Comparison of ENCODE assay signal across 23 cellular contexts in genomic region chr1:152880316-152880715, GRCh38. TPM values are rescaled to one million over a fixed set of nuclear protein-coding genes. Genes with fewer than 3 reads are reported as not detected.
DNase-seq lines count a peak whose midpoint lies in the region; ATAC-seq, FAIRE-seq and TF ChIP-seq lines count a peak whose summit lies in the region.
"Had no signal": no experiment of that assay in that cellular context is flagged by ENCODE, and none has a peak within 500 bp of the region (broad histone marks: within the 10 kb centered on the region; RNA-seq: fewer than 3 reads in every experiment).

No MANE protein-coding gene starts in this region.

- H3K79me2 ChIP-seq in astrocyte (ENCODE audit: insufficient read depth, low read length): no peaks in the 10 kb centered on the region

- peaks cover 7% of the 10 kb centered on the region for H3K4me1 Mint-ChIP-seq in astrocyte (ENCODE audit: low read depth, unreplicated experiment)
- H3K4me1 Mint-ChIP-seq in activated naive CD4-positive, alpha-beta T cell treated with anti-CD3 and anti-CD28 coated beads for 36 hours (ENCODE audit: low read depth): no peaks in the 10 kb centered on the region

- H3K36me3 ChIP-seq in astrocyte (ENCODE audit: insufficient read depth, low read length) (no peaks in the 10 kb centered on the region), suprapubic skin (no peaks in the 10 kb centered on the region)

- peaks cover 2% of the 10 kb centered on the region for H3K27me3 Mint-ChIP-seq in astrocyte (ENCODE audit: low read depth, unreplicated experiment)
- H3K27me3 Mint-ChIP-seq in activated naive CD4-positive, alpha-beta T cell treated with anti-CD3 and anti-CD28 coated beads for 36 hours (ENCODE audit: low read depth): peaks cover 11% of the 10 kb centered on the region
- H3K27me3 Mint-ChIP-seq: CD4-positive, CD25-positive, alpha-beta regulatory T cell had no signal

- peaks cover 2% of the 10 kb centered on the region for H3K9me3 Mint-ChIP-seq in astrocyte (ENCODE audit: unreplicated experiment)
- H3K9me3 Mint-ChIP-seq in activated naive CD4-positive, alpha-beta T cell treated with anti-CD3 and anti-CD28 coated beads for 36 hours: no peaks in the 10 kb centered on the region

- TF ChIP-seq CTCF in astrocyte (IDR thresholded peaks at IDR 0.05; ENCODE audit: insufficient read depth, low read depth, low read length): no peak
- TF ChIP-seq CTCF in suprapubic skin (IDR thresholded peaks at IDR 0.05): no peak

- no peaks in the 10 kb centered on the region for H3K4me1 ChIP-seq in astrocyte (ENCODE audit: insufficient read depth, low read length)
- H3K4me1 ChIP-seq in suprapubic skin: peaks cover 6% of the 10 kb centered on the region

- no peak for FAIRE-seq in astrocyte (lab: Jason Lieb, UNC)
- FAIRE-seq: GM19239 had no signal

- H3K4me2 ChIP-seq in astrocyte (ENCODE audit: low read length): no peak overlapping the region
- H3K4me2 ChIP-seq: PC-9 had no signal

- 74% methylated on average over 4 of the region's 4 CpGs for WGBS in suprapubic skin

- no peaks in the 10 kb centered on the region for H4K20me1 ChIP-seq in astrocyte (ENCODE audit: insufficient read depth, low read length)

- H3K27ac Mint-ChIP-seq in astrocyte (ENCODE audit: unreplicated experiment): peak overlapping the region; percentile 35
- H3K27ac Mint-ChIP-seq in activated naive CD4-positive, alpha-beta T cell treated with anti-CD3 and anti-CD28 coated beads for 36 hours: no peak overlapping the region
- H3K27ac Mint-ChIP-seq: CD4-positive, CD25-positive, alpha-beta regulatory T cell had no signal

- H3K27me3 ChIP-seq in astrocyte (ENCODE audit: insufficient read depth, low read length) (no peaks in the 10 kb centered on the region), suprapubic skin (no peaks in the 10 kb centered on the region)

- H3K36me3 Mint-ChIP-seq in astrocyte (ENCODE audit: low read depth, unreplicated experiment): no peaks in the 10 kb centered on the region
- H3K36me3 Mint-ChIP-seq in activated naive CD4-positive, alpha-beta T cell treated with anti-CD3 and anti-CD28 coated beads for 36 hours (ENCODE audit: low read depth): no peaks in the 10 kb centered on the region
- H3K36me3 Mint-ChIP-seq: CD4-positive, CD25-positive, alpha-beta regulatory T cell had no signal

- CTCF ChIA-PET in activated naive CD4-positive, alpha-beta T cell treated with anti-CD3 and anti-CD28 coated beads for 36 hours (lab: Charles Lee): no interaction called here

- intact Hi-C loops in activated naive CD4-positive, alpha-beta T cell treated with anti-CD3 and anti-CD28 coated beads for 36 hours (cut with micrococcal nuclease): no loop called here

- peak; percentile 85 for ATAC-seq in esophagus mucosa
- ATAC-seq in GM19324 (IDR thresholded peaks at IDR 0.05; ENCODE audit: low FRiP score, unreplicated experiment): no peak
- no peak for ATAC-seq in HG03175 (IDR thresholded peaks at IDR 0.05; ENCODE audit: unreplicated experiment)
- ATAC-seq: SK-N-SH treated with all-trans-retinoic acid at 6 μM for 48 hours had no signal

- no peaks in the 10 kb centered on the region for H3K9me3 ChIP-seq in astrocyte (ENCODE audit: insufficient read depth, low read depth, low read length)
- H3K9me3 ChIP-seq in suprapubic skin: no peaks in the 10 kb centered on the region

- no peak overlapping the region for H2AFZ ChIP-seq in astrocyte (ENCODE audit: low read depth, low read length)
- H2AFZ ChIP-seq: PC-9 had no signal

- TF ChIP-seq EP300 in suprapubic skin (IDR thresholded peaks at IDR 0.05): no peak

- H3K4me3 Mint-ChIP-seq in astrocyte (ENCODE audit: unreplicated experiment): no peak overlapping the region
- H3K4me3 Mint-ChIP-seq in activated naive CD4-positive, alpha-beta T cell treated with anti-CD3 and anti-CD28 coated beads for 36 hours: no peak overlapping the region

- H3K9ac ChIP-seq in astrocyte (ENCODE audit: low read length): no peak overlapping the region

- DNase-seq in HPDE6-E6E7 (ENCODE audit: extremely low spot score): peak; percentile 38
- DNase-seq in astrocyte (ENCODE audit: low read depth): no peak
- DNase-seq in suprapubic skin (ENCODE audit: low spot score in 2 of 2): no peak
- no peak for DNase-seq in DMS114 treated with DMSO at 0.1 percent for 48 hours (lab: John Stamatoyannopoulos, UW; ENCODE audit: unreplicated experiment)
- no peak for DNase-seq in activated naive CD4-positive, alpha-beta T cell treated with anti-CD3 and anti-CD28 coated beads for 36 hours
- DNase-seq: CD4-positive, CD25-positive, alpha-beta regulatory T cell; DMS79; KG1; NCI-H1105; NCI-H146; NCI-H2029; NCI-H226; NCI-H510A treated with DMSO at 0.1 percent for 48 hours; NCI-H748 treated with DMSO at 0.1 percent for 48 hours; PC-9 had no signal

- H3K4me3 ChIP-seq in astrocyte (ENCODE audit: insufficient read depth, low read depth, low read length) (no peak overlapping the region), suprapubic skin (no peak overlapping the region)
- H3K4me3 ChIP-seq: PC-9 had no signal

- H3K27ac ChIP-seq in astrocyte (ENCODE audit: low read depth, low read length) (no peak overlapping the region), suprapubic skin (peak overlapping the region; percentile 33)
- H3K27ac ChIP-seq: HL-60, PC-9 had no signal

- TF ChIP-seq POLR2A in suprapubic skin (IDR thresholded peaks at IDR 0.05): no peak

RNA-seq across cellular contexts. Expression of gene SMCP, which starts 2.2 kb away (rescaled TPM):
- total RNA-seq in astrocyte: not detected in 2 replicates
- total RNA-seq in esophagus mucosa: not detected
- not detected for total RNA-seq in suprapubic skin
- total RNA-seq in activated naive CD4-positive, alpha-beta T cell treated with anti-CD3 and anti-CD28 coated beads for 36 hours: not detected
- total RNA-seq: CD4-positive, CD25-positive, alpha-beta regulatory T cell; H4; HT1080; PC-9 had no signal

RNA-seq across cellular contexts. Expression of gene LCE7A, which starts 20.5 kb away (rescaled TPM):
- total RNA-seq in astrocyte (not detected in 2 replicates), esophagus mucosa (not detected), suprapubic skin (not detected)
- total RNA-seq in activated naive CD4-positive, alpha-beta T cell treated with anti-CD3 and anti-CD28 coated beads for 36 hours: not detected
- total RNA-seq: CD4-positive, CD25-positive, alpha-beta regulatory T cell; H4; HT1080; PC-9 had no signal

RNA-seq across cellular contexts. Expression of gene IVL, which starts 28.0 kb away (rescaled TPM):
- total RNA-seq in astrocyte: 0.16 TPM in 1 of 2 replicates, not detected in the other
- total RNA-seq in esophagus mucosa: 145 TPM
- 100 to 1,000 TPM in 3 of 4 donors, 10 to 100 TPM in 1; 50.2 to 213 (median 138) TPM for total RNA-seq in suprapubic skin
- not detected for total RNA-seq in activated naive CD4-positive, alpha-beta T cell treated with anti-CD3 and anti-CD28 coated beads for 36 hours
- total RNA-seq: CD4-positive, CD25-positive, alpha-beta regulatory T cell; H4; PC-9 had no signal

RNA-seq across cellular contexts. Expression of gene LCE6A, which starts 37.7 kb away (rescaled TPM):
- total RNA-seq in astrocyte (not detected in 2 replicates), esophagus mucosa (not detected), suprapubic skin (10 to 100 TPM in 3 of 4 donors, 1 to 10 TPM in 1; 3.0 to 95.6 (median 55.0) TPM)
- not detected for total RNA-seq in activated naive CD4-positive, alpha-beta T cell treated with anti-CD3 and anti-CD28 coated beads for 36 hours
- total RNA-seq: CD4-positive, CD25-positive, alpha-beta regulatory T cell; H4; HT1080; PC-9 had no signal

RNA-seq across cellular contexts. Expression of gene LCE1A, which starts 53.0 kb away (rescaled TPM):
- total RNA-seq in astrocyte: not detected in 2 replicates
- not detected for total RNA-seq in esophagus mucosa
- total RNA-seq in suprapubic skin: 100 to 1,000 TPM in 3 of 4 donors, 10 to 100 TPM in 1; 69.4 to 516 (median 417) TPM
- not detected for total RNA-seq in activated naive CD4-positive, alpha-beta T cell treated with anti-CD3 and anti-CD28 coated beads for 36 hours
- total RNA-seq: CD4-positive, CD25-positive, alpha-beta regulatory T cell; H4; HT1080; PC-9 had no signal

Comparison
In these comparisons a context has a peak if more than half of its experiments do, and no peak if none do; other contexts are left out.
1. RNA of gene IVL, which starts 28.0 kb away (total RNA-seq): 145 TPM in esophagus mucosa (single experiment) and 50.2 to 213 TPM in suprapubic skin; 0.16 TPM in astrocyte and not detected in activated naive CD4-positive, alpha-beta T cell treated with anti-CD3 and anti-CD28 coated beads for 36 hours; every median in the first group is over 10 times any median in the second.